9 cellular contexts compared by ENCODE assay signal in the genomic region with DNA sequence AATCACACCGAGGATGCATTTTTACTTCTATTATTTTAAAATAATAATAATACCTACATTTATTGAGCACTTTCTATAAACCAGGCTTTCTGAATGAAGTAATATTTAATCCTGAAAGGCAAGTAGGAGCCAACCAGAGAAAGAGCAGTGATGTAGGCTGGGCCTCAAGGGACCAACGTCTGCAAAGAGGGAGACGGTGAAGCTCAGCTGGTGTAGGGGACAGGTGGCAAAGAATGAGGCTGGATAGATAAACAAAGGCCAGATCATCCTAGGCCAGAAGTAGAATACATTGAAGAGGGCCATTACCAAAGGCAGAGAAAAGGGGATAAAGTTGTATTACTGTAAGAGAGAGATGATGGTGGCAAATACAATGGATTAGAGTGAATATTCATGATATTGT. TPM values are rescaled to one million over a fixed set of nuclear protein-coding genes. Genes with fewer than 3 reads are reported as not detected.
DNase-seq lines count a peak whose midpoint lies in the region; TF ChIP-seq lines count a peak whose summit lies in the region.
"Had no signal": no experiment of that assay in that cellular context is flagged by ENCODE, and none has a peak within 500 bp of the region (broad histone marks: within the 10 kb centered on the region; RNA-seq: fewer than 3 reads in every experiment).

No MANE protein-coding gene starts in this region.

- no peak for TF ChIP-seq CTCF in Calu3 (IDR thresholded peaks at IDR 0.05; ENCODE audit: unreplicated experiment)
- TF ChIP-seq CTCF in ovary (IDR thresholded peaks at IDR 0.05): no peak
- TF ChIP-seq CTCF in GM10248 (IDR thresholded peaks at IDR 0.05; ENCODE audit: control extremely low read depth, extremely low read depth, low read depth, missing control alignments): no peak
- no peak for TF ChIP-seq CTCF in type B pancreatic cell (conservative IDR thresholded peaks at IDR 0.05)

- H3K4me1 ChIP-seq in NT2/D1 (ENCODE audit: insufficient read depth, insufficient read length) (no peaks in the 10 kb centered on the region), duodenal mucosa (ENCODE audit: control insufficient read depth in 1 of 2, insufficient read depth in 2 of 2, low read length in 2 of 2) (peaks cover 6% of the 10 kb centered on the region in 2 donors), ovary (ENCODE audit: insufficient read depth) (peaks cover 4% of the 10 kb centered on the region)

- H3K27me3 Mint-ChIP-seq in Calu3 (ENCODE audit: unreplicated experiment) (no peaks in the 10 kb centered on the region), type B pancreatic cell (no peaks in the 10 kb centered on the region)

- H3K4me3 Mint-ChIP-seq in Calu3 (ENCODE audit: low read depth, unreplicated experiment) (peak overlapping the region; percentile 100), type B pancreatic cell (no peak overlapping the region)

- DNase-seq in Calu3: no peak
- DNase-seq in NT2/D1 (ENCODE audit: low read depth, low spot score): no peak
- DNase-seq in ovary: no peak
- no peak for DNase-seq in A172 (ENCODE audit: low spot score)
- no peak for DNase-seq in GM10248 (ENCODE audit: extremely low spot score)
- DNase-seq in type B pancreatic cell (ENCODE audit: extremely low spot score, unreplicated experiment): no peak
- DNase-seq in NCI-H446 treated with DMSO at 0.1 percent for 48 hours (lab: John Stamatoyannopoulos, UW): no peak
- DNase-seq: NCI-H510A had no signal

- peaks cover 31% of the 10 kb centered on the region for H3K36me3 Mint-ChIP-seq in Calu3 (ENCODE audit: insufficient read depth, unreplicated experiment)
- H3K36me3 Mint-ChIP-seq in type B pancreatic cell: peaks cover 15% of the 10 kb centered on the region

- BruUV-seq in Calu3 (replicated peaks; lab: Mats Ljungman, UMichigan): no TSS peak

- intact Hi-C loops in Calu3 (cut with micrococcal nuclease; ENCODE audit: unreplicated experiment): no loop called here
- intact Hi-C loops in ovary (cut with DNase I): no loop called here

- peaks cover 6% of the 10 kb centered on the region for H3K9me3 Mint-ChIP-seq in Calu3 (ENCODE audit: low read depth, unreplicated experiment)
- peaks cover 9% of the 10 kb centered on the region for H3K9me3 Mint-ChIP-seq in type B pancreatic cell

- no peak overlapping the region for H3K4me3 ChIP-seq in NT2/D1 (ENCODE audit: insufficient read length, low read depth)
- H3K4me3 ChIP-seq in duodenal mucosa (ENCODE audit: low read depth in 1 of 2, low read length in 2 of 2): peak overlapping the region; percentile 97 to 98
- H3K4me3 ChIP-seq in ovary: peak overlapping the region; percentile 79

- H3K4me1 Mint-ChIP-seq in Calu3 (ENCODE audit: low read depth, unreplicated experiment): peaks cover 25% of the 10 kb centered on the region
- H3K4me1 Mint-ChIP-seq in type B pancreatic cell (ENCODE audit: unreplicated experiment): peaks cover 4% of the 10 kb centered on the region

- H3K27me3 ChIP-seq in NT2/D1 (ENCODE audit: insufficient read depth, insufficient read length) (no peaks in the 10 kb centered on the region), duodenal mucosa (ENCODE audit: control insufficient read depth in 1 of 2, insufficient read depth in 2 of 2, low read length in 2 of 2) (no peaks in the 10 kb centered on the region), ovary (no peaks in the 10 kb centered on the region)

- peak overlapping the region; percentile 57 for H3K9ac ChIP-seq in NT2/D1 (ENCODE audit: insufficient read length, low read depth)
- H3K9ac ChIP-seq in duodenal mucosa (ENCODE audit: low read depth in 1 of 2, low read length in 2 of 2): no peak overlapping the region

- POLR2A ChIA-PET in GM10248 (lab: Yijun Ruan, JAX): no interaction called here

- 94 to 95% (median 94%) methylated on average over 3 of the region's 3 CpGs for WGBS in ovary, 3 donors

- H3K36me3 ChIP-seq in NT2/D1 (ENCODE audit: insufficient read depth, insufficient read length, low read length): peaks cover 4% of the 10 kb centered on the region
- H3K36me3 ChIP-seq in duodenal mucosa (ENCODE audit: control insufficient read depth in 1 of 2, insufficient read depth in 2 of 2, low read length in 2 of 2): peaks cover 0 to 6% of the 10 kb centered on the region in 2 donors
- H3K36me3 ChIP-seq in ovary: no peaks in the 10 kb centered on the region

- H3K9me3 ChIP-seq in NT2/D1 (ENCODE audit: insufficient read depth, low read length) (peaks cover 29% of the 10 kb centered on the region; the same call in 1 of the 2 replicates), duodenal mucosa (ENCODE audit: control insufficient read depth in 1 of 2, low read length in 2 of 2) (no peaks in the 10 kb centered on the region), ovary (no peaks in the 10 kb centered on the region)

- CTCF ChIA-PET in Calu3 (lab: Charles Lee) (interaction anchor here (1.1 kb wide), 1 partner anchor 44 kb away, joined by 3 read pairs; no protein-coding TSS in a partner anchor), GM10248 (lab: Yijun Ruan, JAX) (interaction anchor here (1.7 kb wide), 1 partner anchor 31 kb away, joined by 5 read pairs; no protein-coding TSS in a partner anchor)

- H3K27ac ChIP-seq in duodenal mucosa (ENCODE audit: low read depth, low read length): no peak overlapping the region
- no peak overlapping the region for H3K27ac ChIP-seq in ovary

- H3K27ac Mint-ChIP-seq in Calu3 (ENCODE audit: unreplicated experiment) (peak overlapping the region; percentile 99), type B pancreatic cell (no peak overlapping the region)

- TF ChIP-seq POLR2A in ovary (IDR thresholded peaks at IDR 0.05): no peak

- no peak for TF ChIP-seq EP300 in ovary (IDR thresholded peaks at IDR 0.05)

RNA-seq across cellular contexts. Expression of gene TMBIM4, which starts 0.8 kb away (rescaled TPM):
- total RNA-seq in Calu3 (2022) (77.1 and 89.2 TPM in 2 replicates), ovary (100 to 1,000 TPM in 3 of 7 donors, 10 to 100 TPM in 4; 78.3 to 153 (median 97.9) TPM), type B pancreatic cell (ENCODE audit: low replicate concordance) (37.4 and 43.1 TPM in 2 replicates)
- 100 to 1,000 TPM; 152 to 154 TPM for polyA plus RNA-seq in ovary
- total RNA-seq in A172 (2014; rRNA removed; shearing (Covaris generic)): 122 and 178 TPM in 2 replicates

RNA-seq across cellular contexts. Expression of gene IRAK3, which starts 18.4 kb away (rescaled TPM):
- 7.8 and 12.0 TPM in 2 replicates for total RNA-seq in Calu3 (2022)
- 10 to 100 TPM in 1 of 7 donors, 1 to 10 TPM in 6; 2.1 to 11.4 (median 7.9) TPM for total RNA-seq in ovary
- 1 to 10 TPM; 1.8 to 7.3 TPM for polyA plus RNA-seq in ovary
- total RNA-seq in A172 (2014; rRNA removed; shearing (Covaris generic)): not detected in 2 replicates
- 0.21 and 0.34 TPM in 2 replicates for total RNA-seq in type B pancreatic cell (ENCODE audit: low replicate concordance)

RNA-seq across cellular contexts. Expression of gene LLPH, which starts 40.1 kb away (rescaled TPM):
- total RNA-seq in Calu3 (2022): 46.6 and 47.2 TPM in 2 replicates
- 10 to 100 TPM in 5 of 7 donors, 1 to 10 TPM in 2; 3.3 to 24.6 (median 21.5) TPM for total RNA-seq in ovary
- polyA plus RNA-seq in ovary: 10 to 100 TPM; 16.6 to 56.0 TPM
- 27.4 and 28.6 TPM in 2 replicates for total RNA-seq in A172 (2014; rRNA removed; shearing (Covaris generic))
- 15.3 and 26.3 TPM in 2 replicates for total RNA-seq in type B pancreatic cell (ENCODE audit: low replicate concordance)
